17 cellular contexts compared by ENCODE assay signal in genomic region chr2:54063967-54064535, GRCh38.
"Had no signal": no experiment of that assay in that cellular context is flagged by ENCODE, and none has a peak within 500 bp of the region (broad histone marks: within the 10 kb centered on the region; RNA-seq: fewer than 3 reads in every experiment).

No MANE protein-coding gene starts in this region.

- DNase-seq: activated CD4-positive, alpha-beta T cell treated with anti-CD3 and anti-CD28 coated beads for 36 hours; activated CD8-positive, alpha-beta memory T cell treated with anti-CD3 and anti-CD28 coated beads, Interleukin-2, amount 50 U/mL, for 4 hours; activated CD8-positive, alpha-beta T cell treated with anti-CD3 and anti-CD28 coated beads for 36 hours; activated naive CD4-positive, alpha-beta T cell; central memory CD4-positive, alpha-beta T cell; cortex of kidney; effector memory CD4-positive, alpha-beta T cell; hippocampal formation; kidney glomerular epithelial cell; mucosa of descending colon; natural killer cell; stimulated activated CD4-positive, alpha-beta T cell treated with anti-CD3 and anti-CD28 coated beads, Interleukin-12 subunit alpha, Interleukin-12 subunit beta, amount 100 ng/mL, for 4 hours; stimulated activated naive CD4-positive, alpha-beta T cell treated with Interleukin-2 at 50 U/mL for 16 hours had no signal

- H3K4me3 ChIP-seq: lung, mucosa of descending colon had no signal

- H3K27ac ChIP-seq: VCaP had no signal

- H3K9me3 ChIP-seq: mucosa of descending colon had no signal

- ATAC-seq: activated CD4-positive, alpha-beta T cell treated with anti-CD3 and anti-CD28 coated beads for 36 hours; activated CD8-positive, alpha-beta T cell treated with anti-CD3 and anti-CD28 coated beads for 36 hours; mucosa of descending colon; natural killer cell; sciatic nerve had no signal

- FAIRE-seq: astrocyte had no signal
